ENCODE assay signal across 8 cellular contexts in genomic region chr4:39045791-39046221, GRCh38. TPM values are rescaled to one million over a fixed set of nuclear protein-coding genes. Genes with fewer than 3 reads are reported as not detected.
A peak's percentile ranks its signal among the peaks of the same experiment; 100 is the strongest.
DNase-seq lines count a peak whose midpoint lies in the region; ATAC-seq and TF ChIP-seq lines count a peak whose summit lies in the region.

No MANE protein-coding gene starts in this region.

- H3K27me3 Mint-ChIP-seq in Caco-2 (ENCODE audit: insufficient read depth, unreplicated experiment) (no peaks in the 10 kb centered on the region), mesothelial cell of epicardium (ENCODE audit: low read depth) (no peaks in the 10 kb centered on the region)

- peaks cover 24% of the 10 kb centered on the region for H3K4me1 ChIP-seq in Caco-2
- H3K4me1 ChIP-seq in MM.1S (ENCODE audit: low read length) = peaks cover 40% of the 10 kb centered on the region
- peaks cover 22% of the 10 kb centered on the region for H3K4me1 ChIP-seq in mammary epithelial cell (ENCODE audit: insufficient read depth, low read length)

- H3K4me3 Mint-ChIP-seq in Caco-2 (ENCODE audit: unreplicated experiment) = peak overlapping the region; percentile 77
- H3K4me3 Mint-ChIP-seq in mesothelial cell of epicardium = peak overlapping the region; percentile 84

- H3K36me3 ChIP-seq in Caco-2 (ENCODE audit: control insufficient read depth, insufficient read depth, low read length) (no peaks in the 10 kb centered on the region), MM.1S (replicated peaks; ENCODE audit: insufficient read depth, low read length) (no peaks in the 10 kb centered on the region), mammary epithelial cell (ENCODE audit: insufficient read depth, low read length) (no peaks in the 10 kb centered on the region)

- no peaks in the 10 kb centered on the region for H3K9me2 ChIP-seq in MM.1S (replicated peaks; ENCODE audit: insufficient read depth, low read length)

- POLR2A ChIA-PET in Caco-2 (lab: Charles Lee) = interaction anchor here (0.6 to 1.0 kb wide), 2 partner anchors 8 to 52 kb away, joined by 6 to 7 read pairs; no protein-coding TSS in a partner anchor

- no peak overlapping the region for H2AFZ ChIP-seq in MM.1S (ENCODE audit: low read length)
- peak overlapping the region; percentile 91 for H2AFZ ChIP-seq in mammary epithelial cell (ENCODE audit: low read depth, low read length)

- DNase-seq in Caco-2 (peak in 1 of 2 experiments; percentile 7), MM.1S (no peak), mammary epithelial cell (no peak), mesothelial cell of epicardium (ENCODE audit: low spot score in 2 of 2, unreplicated experiment in 2 of 2) (no peak), omental fat pad (ENCODE audit: low spot score) (no peak), NCI-H146 (lab: John Stamatoyannopoulos, UW) (no peak)
- no peak for DNase-seq in stimulated activated CD4-positive, alpha-beta T cell treated with anti-CD3 and anti-CD28 coated beads, Interleukin-2, amount 100 ng/mL, for 48 hours

- peaks cover 17% of the 10 kb centered on the region for H3F3A ChIP-seq in MM.1S (ENCODE audit: insufficient read depth, low read length)

- ATAC-seq in HG02798 (IDR thresholded peaks at IDR 0.05; ENCODE audit: poor library complexity, unreplicated experiment) = no peak
- ATAC-seq in omental fat pad (ENCODE audit: low FRiP score) = no peak

- H3K79me2 ChIP-seq in MM.1S (ENCODE audit: low read length) (peaks cover 46% of the 10 kb centered on the region), mammary epithelial cell (ENCODE audit: insufficient read depth, low read length) (peaks cover 49% of the 10 kb centered on the region)

- no peaks in the 10 kb centered on the region for H4K20me1 ChIP-seq in MM.1S (ENCODE audit: insufficient read depth, low read length)
- no peaks in the 10 kb centered on the region for H4K20me1 ChIP-seq in mammary epithelial cell (ENCODE audit: insufficient read depth, low read length)

- H3K4me3 ChIP-seq in Caco-2 (ENCODE audit: low read depth, low read length) (peak overlapping the region; percentile 42), MM.1S (ENCODE audit: low read length) (peak overlapping the region; percentile 65), mammary epithelial cell (replicated peaks in 1 of 3; ENCODE audit: insufficient read depth in 1 of 3, low read depth in 2 of 3, low read length in 3 of 3) (peak overlapping the region; percentile 59 to 87 (median 66))

- in situ Hi-C loops in mammary epithelial cell (cut with MboI; ENCODE audit: low sequenced_read_pairs in 2 of 2) = no loop called here

- H3K9me3 Mint-ChIP-seq in Caco-2 (ENCODE audit: unreplicated experiment) (no peaks in the 10 kb centered on the region), mesothelial cell of epicardium (no peaks in the 10 kb centered on the region)

- H3K27me3 ChIP-seq in Caco-2 (replicated peaks; ENCODE audit: control insufficient read depth, insufficient read depth, low read length) (no peaks in the 10 kb centered on the region), MM.1S (replicated peaks; ENCODE audit: insufficient read depth, low read length) (no peaks in the 10 kb centered on the region), mammary epithelial cell (ENCODE audit: insufficient read depth, low read length) (no peaks in the 10 kb centered on the region)

- H3K9ac ChIP-seq in MM.1S (ENCODE audit: low read length) (peak overlapping the region; percentile 56; the same call in 1 of the 2 replicates), mammary epithelial cell (ENCODE audit: insufficient read depth, low read length) (peak overlapping the region; percentile 69)

- intact Hi-C loops in Caco-2 (cut with micrococcal nuclease; ENCODE audit: unreplicated experiment) (loop anchor here (10.0 kb wide), 1 partner anchor 381 kb away; the partner anchor contains the start of gene KLF3), mammary epithelial cell (cut with micrococcal nuclease) (loop anchor here (5.0 kb wide), 1 partner anchor 91 kb away; no protein-coding TSS in a partner anchor)

- BruUV-seq in Caco-2 (replicated peaks; lab: Mats Ljungman, UMichigan) = no TSS peak
- BruUV-seq in mammary epithelial cell (replicated peaks; lab: Mats Ljungman, UMichigan) = TSS peak; percentile 46

- H3K9me3 ChIP-seq in Caco-2 (no peaks in the 10 kb centered on the region), MM.1S (replicated peaks; ENCODE audit: insufficient read depth, low read length) (no peaks in the 10 kb centered on the region), mammary epithelial cell (replicated peaks; ENCODE audit: insufficient read depth, low read length) (no peaks in the 10 kb centered on the region)

- CTCF ChIA-PET in Caco-2 (lab: Charles Lee) = interaction anchor here (5.3 kb wide), 1 partner anchor 143 kb away, joined by 30 read pairs; no protein-coding TSS in a partner anchor
- CTCF ChIA-PET in mammary epithelial cell (lab: Charles Lee; ENCODE audit: low non-redundant PET) = no interaction called here

- H3K4me1 Mint-ChIP-seq in Caco-2 (ENCODE audit: low read depth, unreplicated experiment) = peaks cover 27% of the 10 kb centered on the region
- H3K4me1 Mint-ChIP-seq in mesothelial cell of epicardium = peaks cover 34% of the 10 kb centered on the region

- WGBS in mammary epithelial cell (ENCODE audit: low coverage, missing lambda C conversion rate) = 48% methylated on average over 3 of the region's 3 CpGs

- H3K36me3 Mint-ChIP-seq in Caco-2 (ENCODE audit: insufficient read depth, unreplicated experiment) (peaks cover 42% of the 10 kb centered on the region), mesothelial cell of epicardium (no peaks in the 10 kb centered on the region)

- peak overlapping the region; percentile 85 for H3K27ac Mint-ChIP-seq in Caco-2 (ENCODE audit: unreplicated experiment)
- H3K27ac Mint-ChIP-seq in mesothelial cell of epicardium = peak overlapping the region; percentile 95

- no peak overlapping the region for H3K27ac ChIP-seq in MM.1S (ENCODE audit: low read length)
- peak overlapping the region; percentile 67 for H3K27ac ChIP-seq in mammary epithelial cell (ENCODE audit: insufficient read depth, low read depth, low read length)

- H3K4me2 ChIP-seq in MM.1S (ENCODE audit: low read depth, low read length) (peak overlapping the region; percentile 51), mammary epithelial cell (ENCODE audit: insufficient read depth, low read depth, low read length) (peak overlapping the region; percentile 78)

- TF ChIP-seq CTCF in Caco-2 (IDR thresholded peaks at IDR 0.05; ENCODE audit: insufficient read depth in 1 of 2, low read depth in 1 of 2, low read length in 1 of 2, severe bottlenecking in 1 of 2, unreplicated experiment in 1 of 2) = no peak
- TF ChIP-seq CTCF in MM.1S (IDR thresholded peaks at IDR 0.05; ENCODE audit: low read length) = no peak
- no peak for TF ChIP-seq CTCF in mammary epithelial cell (conservative IDR thresholded peaks at IDR 0.05 in 1 of 2, IDR thresholded peaks at IDR 0.05 in 1 of 2; ENCODE audit: extremely low read depth in 1 of 2, insufficient read depth in 1 of 2, low read depth in 1 of 2, low read length in 2 of 2)
- no peak for TF ChIP-seq CTCF in mesothelial cell of epicardium (IDR thresholded peaks at IDR 0.05; ENCODE audit: unreplicated experiment)
- no peak for TF ChIP-seq CTCF in omental fat pad (IDR thresholded peaks at IDR 0.05)

- dilution Hi-C loops in mammary epithelial cell (cut with HindIII; ENCODE audit: low sequenced_read_pairs) = no loop called here

RNA-seq across cellular contexts. Expression of gene TMEM156, which starts 13.6 kb away (rescaled TPM):
- not detected in 2 replicates for total RNA-seq in Caco-2 (2022)
- 1 to 10 TPM in 1 of 2 donors, not detected in 1; 1.2 TPM for total RNA-seq in mammary epithelial cell
- polyA plus RNA-seq in mammary epithelial cell = 0.60 TPM
- not detected for polyA minus RNA-seq in mammary epithelial cell
- not detected in 3 replicates for total RNA-seq in mesothelial cell of epicardium
- total RNA-seq in omental fat pad = under 1 TPM in 1 of 4 donors, not detected in 3; 0.82 TPM

RNA-seq across cellular contexts. Expression of gene KLHL5, which starts 16.2 kb away (rescaled TPM):
- total RNA-seq in Caco-2 (2022) (74.6 and 96.5 TPM in 2 replicates), mammary epithelial cell (10 to 100 TPM; 39.1 to 42.2 TPM), mesothelial cell of epicardium (27.9 to 34.7 TPM (median 30.5 TPM) in 3 replicates), omental fat pad (10 to 100 TPM; 26.1 to 67.1 (median 53.5) TPM)
- 27.2 TPM for polyA plus RNA-seq in mammary epithelial cell
- polyA minus RNA-seq in mammary epithelial cell = 83.2 TPM
